In genomic region chr5:172722309-172722815, GRCh38 we compare ENCODE assay signal across 16 cellular contexts. TPM values are rescaled to one million over a fixed set of nuclear protein-coding genes. Genes with fewer than 3 reads are reported as not detected.
DNase-seq lines count a peak whose midpoint lies in the region; ATAC-seq, FAIRE-seq and TF ChIP-seq lines count a peak whose summit lies in the region.
"Had no signal": no experiment of that assay in that cellular context is flagged by ENCODE, and none has a peak within 500 bp of the region (broad histone marks: within the 10 kb centered on the region; RNA-seq: fewer than 3 reads in every experiment).

No MANE protein-coding gene starts in this region.

- H3K9ac ChIP-seq in endodermal cell (ENCODE audit: extremely low read depth, low read length, poor library complexity, severe bottlenecking) = no peak overlapping the region

- peaks cover 18 to 29% (median 19%) of the 10 kb centered on the region in 3 donors for H3K4me1 Mint-ChIP-seq in CD8-positive, alpha-beta memory T cell
- H3K4me1 Mint-ChIP-seq in T-cell = peaks cover under 1 to 17% (median 16%) of the 10 kb centered on the region in 3 donors
- H3K4me1 Mint-ChIP-seq in endodermal cell = peaks cover 18% of the 10 kb centered on the region
- peaks cover 7% of the 10 kb centered on the region for H3K4me1 Mint-ChIP-seq in MCF 10A (ENCODE audit: insufficient read depth, unreplicated experiment)

- no peaks in the 10 kb centered on the region for H3K36me3 Mint-ChIP-seq in CD8-positive, alpha-beta memory T cell
- H3K36me3 Mint-ChIP-seq in T-cell (no peaks in the 10 kb centered on the region), endodermal cell (ENCODE audit: low read depth) (no peaks in the 10 kb centered on the region), MCF 10A (ENCODE audit: insufficient read depth, unreplicated experiment) (no peaks in the 10 kb centered on the region)
- H3K36me3 Mint-ChIP-seq: brain had no signal

- WGBS in endodermal cell (ENCODE audit: insufficient coverage in 1 of 2, insufficient read length in 1 of 2), 2 experiments = 44 to 49% methylated on average over 10 to 12 of the region's 12 CpGs

- intact Hi-C loops in sciatic nerve (cut with DNase I) = no loop called here
- intact Hi-C loops in MCF 10A (cut with micrococcal nuclease) = no loop called here

- TF ChIP-seq CTCF in endodermal cell (conservative IDR thresholded peaks at IDR 0.05) (peak; percentile 30), MCF 10A (IDR thresholded peaks at IDR 0.05; ENCODE audit: unreplicated experiment) (no peak)

- no peak overlapping the region for H3K27ac ChIP-seq in CD8-positive, alpha-beta memory T cell (ENCODE audit: low read depth, low read length)
- H3K27ac ChIP-seq in endodermal cell (ENCODE audit: low read depth, low read length) = no peak overlapping the region
- H3K27ac ChIP-seq: epithelial cell of prostate, SJSA1 had no signal

- no peak for FAIRE-seq in GM12892 (lab: Jason Lieb, UNC)
- FAIRE-seq: H54 had no signal

- POLR2A ChIA-PET in CD8-positive, alpha-beta memory T cell (lab: Charles Lee) = interaction anchor here (1.2 to 1.8 kb wide), 2 partner anchors 43 to 50 kb away, joined by 4 to 7 read pairs; no protein-coding TSS in a partner anchor
- POLR2A ChIA-PET in T-cell (lab: Charles Lee) (interaction anchor here in 1 of 2 donors (0.7 kb wide), 1 partner anchor 209 kb away, joined by 4 read pairs; no protein-coding TSS in a partner anchor), MCF 10A (lab: Yijun Ruan, JAX) (interaction anchor here (0.8 to 3.9 kb wide), 5 partner anchors 11 to 732 kb away, joined by 3 to 16 read pairs (median 3); partner anchors contain the start of gene DUSP1)

- ATAC-seq in T-cell (replicated peaks in 1 of 4) (peak in 3 of 4 experiments; percentile 27 to 88 (median 78)), sciatic nerve (peak; percentile 23), GM19023 (IDR thresholded peaks at IDR 0.05; ENCODE audit: unreplicated experiment) (no peak), HG02759 (IDR thresholded peaks at IDR 0.05; ENCODE audit: unreplicated experiment) (no peak)

- H3K27me3 ChIP-seq in CD8-positive, alpha-beta memory T cell (ENCODE audit: insufficient read depth, low read length, poor library complexity, severe bottlenecking) = no peaks in the 10 kb centered on the region
- H3K27me3 ChIP-seq in endodermal cell (ENCODE audit: control insufficient read depth, insufficient read depth, low read length, poor library complexity, severe bottlenecking) = peaks cover 87% of the 10 kb centered on the region
- H3K27me3 ChIP-seq: SJSA1 had no signal

- peaks cover 0 to 1% of the 10 kb centered on the region in 2 donors for H3K27me3 Mint-ChIP-seq in CD8-positive, alpha-beta memory T cell
- H3K27me3 Mint-ChIP-seq in T-cell (no peaks in the 10 kb centered on the region), endodermal cell (ENCODE audit: insufficient read depth) (peaks cover 38% of the 10 kb centered on the region), MCF 10A (ENCODE audit: insufficient read depth, unreplicated experiment) (no peaks in the 10 kb centered on the region)

- H3K4me1 ChIP-seq in CD8-positive, alpha-beta memory T cell (ENCODE audit: insufficient read depth, low read length) = peaks cover 17% of the 10 kb centered on the region
- H3K4me1 ChIP-seq in endodermal cell (ENCODE audit: control insufficient read depth, insufficient read depth, low read length) = peaks cover 5% of the 10 kb centered on the region

- BruUV-seq in MCF 10A (replicated peaks; lab: Mats Ljungman, UMichigan) = no TSS peak

- H3K4me3 Mint-ChIP-seq in CD8-positive, alpha-beta memory T cell = peak overlapping the region; percentile 32 to 90 (median 77)
- H3K4me3 Mint-ChIP-seq in T-cell (peak overlapping the region in 2 of 3 donors; percentile 13), endodermal cell (no peak overlapping the region), MCF 10A (ENCODE audit: unreplicated experiment) (no peak overlapping the region)
- H3K4me3 Mint-ChIP-seq: brain had no signal

- no peak for TF ChIP-seq POLR2A in GM12892 (IDR thresholded peaks at IDR 0.05; ENCODE audit: low read depth, low read length)

- no peaks in the 10 kb centered on the region for H3K9me3 Mint-ChIP-seq in CD8-positive, alpha-beta memory T cell
- H3K9me3 Mint-ChIP-seq in T-cell (no peaks in the 10 kb centered on the region), endodermal cell (no peaks in the 10 kb centered on the region), MCF 10A (ENCODE audit: unreplicated experiment) (no peaks in the 10 kb centered on the region)
- H3K9me3 Mint-ChIP-seq: brain had no signal

- H3K27ac Mint-ChIP-seq in CD8-positive, alpha-beta memory T cell = peak overlapping the region; percentile 45 to 96 (median 91)
- H3K27ac Mint-ChIP-seq in T-cell = peak overlapping the region; percentile 55 to 71
- H3K27ac Mint-ChIP-seq in endodermal cell = no peak overlapping the region
- H3K27ac Mint-ChIP-seq in MCF 10A (ENCODE audit: low read depth, unreplicated experiment) = no peak overlapping the region
- H3K27ac Mint-ChIP-seq: brain had no signal

- no peak overlapping the region for H3K4me3 ChIP-seq in CD8-positive, alpha-beta memory T cell (ENCODE audit: low read length)
- peak overlapping the region; percentile 5 for H3K4me3 ChIP-seq in endodermal cell (ENCODE audit: low read length)
- H3K4me3 ChIP-seq: SJSA1 had no signal

- CTCF ChIA-PET in CD8-positive, alpha-beta memory T cell (lab: Charles Lee) = interaction anchor here (0.6 to 3.5 kb wide), 7 partner anchors 42 to 1122 kb away, joined by 3 to 31 read pairs (median 4); partner anchors contain the start of gene DUSP1
- CTCF ChIA-PET in T-cell (lab: Charles Lee) = interaction anchor here (0.9 to 1.2 kb wide), 3 partner anchors 7 to 211 kb away, joined by 3 to 5 read pairs (median 3); no protein-coding TSS in a partner anchor
- CTCF ChIA-PET in MCF 10A (lab: Yijun Ruan, JAX) = interaction anchor here (1.6 to 4.6 kb wide), 3 partner anchors 9 to 210 kb away, joined by 7 to 33 read pairs (median 31); no protein-coding TSS in a partner anchor

- no peaks in the 10 kb centered on the region for H3K9me3 ChIP-seq in CD8-positive, alpha-beta memory T cell (ENCODE audit: low read length)
- H3K9me3 ChIP-seq in endodermal cell (ENCODE audit: control insufficient read depth, low read length) = no peaks in the 10 kb centered on the region
- H3K9me3 ChIP-seq: SJSA1 had no signal

- H3K36me3 ChIP-seq in CD8-positive, alpha-beta memory T cell (ENCODE audit: insufficient read depth, low read length) = no peaks in the 10 kb centered on the region
- no peaks in the 10 kb centered on the region for H3K36me3 ChIP-seq in endodermal cell (ENCODE audit: control insufficient read depth, insufficient read depth, low read length)
- H3K36me3 ChIP-seq: SJSA1 had no signal

- peak in 4 of 5 donors; percentile 48 to 79 (median 63) for DNase-seq in CD8-positive, alpha-beta memory T cell
- DNase-seq in T-cell (peak in 25 of 34 experiments; percentile 26 to 61 (median 39)), endodermal cell (peak; percentile 78), sciatic nerve (ENCODE audit: low spot score) (no peak), MCF 10A (ENCODE audit: unreplicated experiment) (no peak), GM12892 (ENCODE audit: insufficient read length) (no peak)
- DNase-seq: hypothalamus, mammary epithelial cell, NCI-H2029 treated with DMSO at 0.1 percent for 48 hours, NCI-H82 had no signal

RNA-seq across cellular contexts. Expression of gene DUSP1, which starts 48.6 kb away (rescaled TPM):
- 10 to 100 TPM in 1 of 2 experiments, 1 to 10 TPM in 1; 9.4 to 10.9 TPM for total RNA-seq in CD8-positive, alpha-beta memory T cell
- polyA plus RNA-seq in CD8-positive, alpha-beta memory T cell = 1,007 TPM
- total RNA-seq in T-cell = 1,000 to 10,000 TPM in 2 of 5 donors, 10 to 100 TPM in 3; 22.6 to 1,564 (median 28.9) TPM
- 10 to 100 TPM in 1 of 2 donors, 1 to 10 TPM in 1; 9.2 to 11.0 TPM for total RNA-seq in endodermal cell
- polyA plus RNA-seq in endodermal cell (2013, experiment 1 of 2) = 16.8 TPM
- polyA plus RNA-seq in endodermal cell (2013, experiment 2 of 2) = 18.1 TPM
- 296 TPM for total RNA-seq in sciatic nerve
- total RNA-seq in MCF 10A (2022) = 594 and 611 TPM in 2 replicates
- 4.0 TPM for polyA plus RNA-seq in GM12892 (2012; ENCODE audit: missing spikeins)

Comparison
In these comparisons a context has a peak if more than half of its experiments do, and no peak if none do; other contexts are left out.
1. DNase-seq: peak in CD8-positive, alpha-beta memory T cell (4 of 5), T-cell (25 of 34) and endodermal cell (single experiment); none in sciatic nerve (single experiment), MCF 10A (single experiment) and GM12892 (single experiment).
2. H3K27ac Mint-ChIP-seq: peak in CD8-positive, alpha-beta memory T cell (8 of 8) and T-cell (2 of 2); none in endodermal cell (single experiment) and MCF 10A (single experiment).
3. H3K4me3 Mint-ChIP-seq: peak in CD8-positive, alpha-beta memory T cell (7 of 7) and T-cell (2 of 3); none in endodermal cell (single experiment) and MCF 10A (single experiment).
4. ATAC-seq: peak in T-cell (3 of 4) and sciatic nerve (single experiment); none in GM19023 (single experiment) and HG02759 (single experiment).